Comparison of ENCODE assay signal across 9 cellular contexts in genomic region chr11:75429902-75430691, GRCh38. TPM values are rescaled to one million over a fixed set of nuclear protein-coding genes. Genes with fewer than 3 reads are reported as not detected.
A peak's percentile ranks its signal among the peaks of the same experiment; 100 is the strongest.
DNase-seq lines count a peak whose midpoint lies in the region; ATAC-seq, FAIRE-seq and TF ChIP-seq lines count a peak whose summit lies in the region.
"Had no signal": no experiment of that assay in that cellular context is flagged by ENCODE, and none has a peak within 500 bp of the region (broad histone marks: within the 10 kb centered on the region; RNA-seq: fewer than 3 reads in every experiment).

No MANE protein-coding gene starts in this region.

- in situ Hi-C loops in T47D (cut with HindIII; ENCODE audit: low pct_unique_long_range_greater_than_20kb, low sequenced_read_pairs), result no loop called here

- H4K8ac ChIP-seq in H1 (ENCODE audit: extremely low read depth, insufficient read depth, low read length), result peak overlapping the region; percentile 60; the same call in 1 of the 2 replicates

- POLR2A ChIA-PET in MCF 10A (lab: Yijun Ruan, JAX) (interaction anchor here (0.7 to 2.6 kb wide), 3 partner anchors 30 to 761 kb away, joined by 3 to 10 read pairs (median 4); no protein-coding TSS in a partner anchor), H1 (lab: Charles Lee; ENCODE audit: partially characterized antibody) (interaction anchor here (0.6 to 27.9 kb wide), 7 partner anchors 9 to 168 kb away, joined by 3 to 570 read pairs (median 3); partner anchors contain the start of genes GDPD5 and RPS3)
- POLR2A ChIA-PET in activated CD8-positive, alpha-beta T cell treated with anti-CD3 and anti-CD28 coated beads for 36 hours (lab: Charles Lee), result interaction anchor here (1.0 to 2.4 kb wide), 8 partner anchors 11 to 47 kb away, joined by 3 to 10 read pairs (median 4); partner anchors contain the start of gene RPS3

- ATAC-seq in activated CD8-positive, alpha-beta T cell treated with anti-CD3 and anti-CD28 coated beads for 36 hours, result peak; percentile 72

- H3K9me3 ChIP-seq in H1 (ENCODE audit: insufficient read depth in 2 of 2, low read depth in 1 of 2, low read length in 1 of 2), result peaks cover 9 to 19% of the 10 kb centered on the region in 2 experiments; a peak in 3 of 4 replicates

- H3K56ac ChIP-seq in H1 (replicated peaks; ENCODE audit: insufficient read length, low read depth, low read length), result no peak overlapping the region

- peaks cover 47 to 73% (median 62%) of the 10 kb centered on the region in 4 experiments for H3K27me3 ChIP-seq in H1 (replicated peaks in 1 of 4; ENCODE audit: control insufficient read depth in 3 of 4, extremely low read depth in 1 of 4, insufficient read depth in 3 of 4, low read length in 3 of 4)

- peaks cover 0 to 23% (median 15%) of the 10 kb centered on the region in 4 experiments; a peak in 6 of 7 replicates for H3K4me1 ChIP-seq in H1 (replicated peaks in 1 of 4; ENCODE audit: control insufficient read depth in 3 of 4, insufficient read depth in 4 of 4, low read length in 3 of 4)

- no peak for TF ChIP-seq POLR2A in H1 (IDR thresholded peaks at IDR 0.05; ENCODE audit: control extremely low read depth in 1 of 2, low read depth in 2 of 2, low read length in 2 of 2)

- H3K9ac ChIP-seq in H1 (replicated peaks in 1 of 4; ENCODE audit: extremely low read depth in 1 of 4, low read depth in 3 of 4, low read length in 3 of 4), result no peak overlapping the region

- 4% methylated on average over 116 of the region's 133 CpGs; no CpG with 5 or more reads in 1 of the 2 experiments for WGBS in H1 (ENCODE audit: extremely low coverage in 1 of 2, insufficient coverage in 1 of 2, insufficient read length in 1 of 2, insufficient replicate concordance in 2 of 2, low coverage in 1 of 2, low lambda C conversion rate in 2 of 2, missing lambda C conversion rate in 1 of 2), 2 experiments

- CTCF ChIA-PET in MCF 10A (lab: Yijun Ruan, JAX), result no interaction called here
- CTCF ChIA-PET in activated CD8-positive, alpha-beta T cell treated with anti-CD3 and anti-CD28 coated beads for 36 hours (lab: Charles Lee), result interaction anchor here (1.1 to 2.5 kb wide), 5 partner anchors 29 to 150 kb away, joined by 3 to 9 read pairs (median 5); no protein-coding TSS in a partner anchor
- CTCF ChIA-PET in H1 (lab: Charles Lee; ENCODE audit: partially characterized antibody), result interaction anchor here (0.7 to 18.5 kb wide), 10 partner anchors 13 to 129 kb away, joined by 3 to 201 read pairs (median 4); partner anchors contain the start of gene GDPD5

- no peak overlapping the region for H2AK5ac ChIP-seq in H1 (ENCODE audit: low read depth, low read length)

- peaks cover 8% of the 10 kb centered on the region; the same call in 1 of the 2 replicates for H3K23me2 ChIP-seq in H1 (ENCODE audit: low read depth, low read length)

- peaks cover 33% of the 10 kb centered on the region for H3K27me3 Mint-ChIP-seq in MCF 10A (ENCODE audit: insufficient read depth, unreplicated experiment)
- H3K27me3 Mint-ChIP-seq in activated CD8-positive, alpha-beta T cell treated with anti-CD3 and anti-CD28 coated beads for 36 hours, result peaks cover 41% of the 10 kb centered on the region

- BruUV-seq in MCF 10A (replicated peaks; lab: Mats Ljungman, UMichigan), result no TSS peak

- TF ChIP-seq CTCF in MCF 10A (IDR thresholded peaks at IDR 0.05; ENCODE audit: unreplicated experiment) (no peak), H1 (IDR thresholded peaks at IDR 0.05; ENCODE audit: control extremely low read depth in 1 of 3, insufficient read depth in 1 of 3, low read depth in 1 of 3, low read length in 3 of 3) (peak in 1 of 3 experiments; percentile 2; a peak in 1 of 4 replicates)
- no peak for TF ChIP-seq CTCF in activated CD8-positive, alpha-beta T cell treated with anti-CD3 and anti-CD28 coated beads for 36 hours (IDR thresholded peaks at IDR 0.05)

- no peak overlapping the region for H4K5ac ChIP-seq in H1 (ENCODE audit: insufficient read length, low read depth, low read length)

- H2BK15ac ChIP-seq in H1 (ENCODE audit: low read length), result no peak overlapping the region

- DNase-seq in T47D (ENCODE audit: low read depth in 1 of 2, low spot score in 1 of 2) (peak; percentile 92 to 96), MCF 10A (ENCODE audit: unreplicated experiment) (no peak), NCI-H2196 (lab: John Stamatoyannopoulos, UW; ENCODE audit: unreplicated experiment) (peak; percentile 92), H1 (ENCODE audit: low read depth in 1 of 2, low spot score in 2 of 2) (peak in 1 of 2 experiments; percentile 68), middle frontal gyrus (ENCODE audit: extremely low spot score, low spot score) (peak; percentile 36)
- DNase-seq in activated CD8-positive, alpha-beta T cell treated with anti-CD3 and anti-CD28 coated beads for 36 hours, result peak; percentile 62
- DNase-seq in stimulated activated CD8-positive, alpha-beta memory T cell treated with anti-CD3 and anti-CD28 coated beads, Interleukin-4, amount 100 ng/mL, for 48 hours, result peak; percentile 73
- no peak for DNase-seq in NK-92 treated with Interleukin-12 subunit alpha and Interleukin-12 subunit beta, amount 100 ng/mL, for 24 hours (lab: John Stamatoyannopoulos, UW)

- peaks cover 6% of the 10 kb centered on the region for H3K36me3 Mint-ChIP-seq in MCF 10A (ENCODE audit: insufficient read depth, unreplicated experiment)
- H3K36me3 Mint-ChIP-seq in activated CD8-positive, alpha-beta T cell treated with anti-CD3 and anti-CD28 coated beads for 36 hours (ENCODE audit: low read depth), result peaks cover 3% of the 10 kb centered on the region

- H3K4me1 Mint-ChIP-seq in MCF 10A (ENCODE audit: insufficient read depth, unreplicated experiment), result no peaks in the 10 kb centered on the region
- H3K4me1 Mint-ChIP-seq in activated CD8-positive, alpha-beta T cell treated with anti-CD3 and anti-CD28 coated beads for 36 hours (ENCODE audit: low read depth), result peaks cover 13% of the 10 kb centered on the region

- no peak overlapping the region for H3K4me3 Mint-ChIP-seq in MCF 10A (ENCODE audit: unreplicated experiment)
- peak overlapping the region; percentile 67 for H3K4me3 Mint-ChIP-seq in activated CD8-positive, alpha-beta T cell treated with anti-CD3 and anti-CD28 coated beads for 36 hours

- H2BK120ac ChIP-seq in H1 (replicated peaks; ENCODE audit: low read depth, low read length), result no peak overlapping the region

- no peaks in the 10 kb centered on the region for H3K9me3 Mint-ChIP-seq in MCF 10A (ENCODE audit: unreplicated experiment)
- H3K9me3 Mint-ChIP-seq in activated CD8-positive, alpha-beta T cell treated with anti-CD3 and anti-CD28 coated beads for 36 hours, result peaks cover 6% of the 10 kb centered on the region

- no peak overlapping the region for H3K4ac ChIP-seq in H1 (replicated peaks; ENCODE audit: insufficient read length, low read depth, low read length)

- peak overlapping the region; percentile 27 for H2AFZ ChIP-seq in H1 (ENCODE audit: low read length)

- peaks cover 4 to 5% of the 10 kb centered on the region in 2 experiments for H4K20me1 ChIP-seq in H1 (replicated peaks in 1 of 2; ENCODE audit: control insufficient read depth in 1 of 2, insufficient read depth in 2 of 2, low read length in 2 of 2)

- H2BK20ac ChIP-seq in H1 (ENCODE audit: low read length), result no peak overlapping the region

- TF ChIP-seq EP300 in H1 (IDR thresholded peaks at IDR 0.05; ENCODE audit: borderline replicate concordance in 1 of 2, low read depth in 2 of 2, low read length in 2 of 2), result no peak

- no peak overlapping the region for H3K23ac ChIP-seq in H1 (ENCODE audit: insufficient read length)

- H2BK12ac ChIP-seq in H1 (ENCODE audit: low read depth, low read length), result no peak overlapping the region

- no peak overlapping the region for H3K14ac ChIP-seq in H1 (ENCODE audit: insufficient read length)

- H3K27ac ChIP-seq in H1 (ENCODE audit: low read depth, low read length), result no peak overlapping the region

- no peak overlapping the region for H4K91ac ChIP-seq in H1 (replicated peaks; ENCODE audit: insufficient read length, low read length)

- peak overlapping the region; percentile 83; the same call in 1 of the 2 replicates for H3K18ac ChIP-seq in H1 (ENCODE audit: extremely low read depth, low read length)

- intact Hi-C loops in MCF 10A (cut with micrococcal nuclease), result no loop called here
- intact Hi-C loops in activated CD8-positive, alpha-beta T cell treated with anti-CD3 and anti-CD28 coated beads for 36 hours (cut with micrococcal nuclease), result no loop called here

- H3K79me1 ChIP-seq in H1 (ENCODE audit: low read depth, low read length), result no peaks in the 10 kb centered on the region

- H3K79me2 ChIP-seq in H1 (ENCODE audit: control insufficient read depth in 1 of 2, insufficient read depth in 2 of 2, low read length in 2 of 2), result no peaks in the 10 kb centered on the region

- H3K36me3 ChIP-seq in H1 (ENCODE audit: control insufficient read depth in 2 of 4, insufficient read depth in 4 of 4, low read length in 3 of 4), result peaks cover 0 to 17% (median 0%) of the 10 kb centered on the region in 4 experiments; a peak in 3 of 8 replicates

- no peak overlapping the region for H2BK5ac ChIP-seq in H1 (ENCODE audit: low read depth, low read length)

- H3K4me2 ChIP-seq in H1 (ENCODE audit: insufficient read depth in 1 of 2, low read depth in 2 of 2, low read length in 2 of 2), result peak overlapping the region; percentile 48 to 60

- H3K27ac Mint-ChIP-seq in MCF 10A (ENCODE audit: low read depth, unreplicated experiment), result no peak overlapping the region
- H3K27ac Mint-ChIP-seq in activated CD8-positive, alpha-beta T cell treated with anti-CD3 and anti-CD28 coated beads for 36 hours, result peak overlapping the region; percentile 50

- TF ChIP-seq RAD21 in H1 (IDR thresholded peaks at IDR 0.05 in 1 of 2, conservative IDR thresholded peaks at IDR 0.05 in 1 of 2; ENCODE audit: low read depth in 2 of 2, low read length in 2 of 2), result no peak

- no peak for FAIRE-seq in H1 (lab: Jason Lieb, UNC)
- FAIRE-seq: G401.6 had no signal

- peak overlapping the region; percentile 0 to 53 (median 23); a peak in 7 of 8 replicates for H3K4me3 ChIP-seq in H1 (ENCODE audit: extremely low read depth in 1 of 4, insufficient read depth in 2 of 4, low read depth in 3 of 4, low read length in 4 of 4)

RNA-seq across cellular contexts. Expression of gene KLHL35, which starts 2.9 kb away (rescaled TPM):
- total RNA-seq in MCF 10A (2022), result not detected in 2 replicates
- under 1 TPM; 0.16 to 0.77 TPM for total RNA-seq in activated CD8-positive, alpha-beta T cell treated with anti-CD3 and anti-CD28 coated beads for 36 hours
- total RNA-seq in H1 (2021; fragmentation: NEBNext Ultra II Directional; extraction: Animal tissue kit (Norgen Biotek cat#: 25700)), result 0.35 and 0.40 TPM in 2 replicates
- 0.41 and 0.64 TPM in 2 replicates for polyA plus RNA-seq in H1 (2011; rRNA removed)
- polyA plus RNA-seq in H1 (2011; cell fraction: cytosol; rRNA removed), result 0.50 TPM
- polyA plus RNA-seq in H1 (2011; cell fraction: nucleus; rRNA removed), result 0.40 TPM
- polyA plus RNA-seq in H1 (2012, experiment 1 of 2), result 0.24 to 0.70 TPM (median 0.66 TPM) in 3 of 4 replicates, not detected in the other
- 0.24 TPM for polyA plus RNA-seq in H1 (2012, experiment 2 of 2)
- polyA plus RNA-seq in H1 (2013, experiment 1 of 2), result 0.32 TPM
- 0.31 TPM for polyA plus RNA-seq in H1 (2013, experiment 2 of 2)
- polyA minus RNA-seq in H1 (2011; rRNA and poly(A)+ RNA removed), result 0.10 TPM in 1 of 2 replicates, not detected in the other
- 1.0 TPM for polyA minus RNA-seq in H1 (2011; cell fraction: cytosol; rRNA and poly(A)+ RNA removed)
- polyA minus RNA-seq in H1 (2011; cell fraction: nucleus; rRNA and poly(A)+ RNA removed), result not detected

RNA-seq across cellular contexts. Expression of gene RPS3, which starts 30.8 kb away (rescaled TPM):
- total RNA-seq in MCF 10A (2022), result 3,172 and 3,444 TPM in 2 replicates
- 1,000 to 10,000 TPM; 4,906 to 4,954 TPM for total RNA-seq in activated CD8-positive, alpha-beta T cell treated with anti-CD3 and anti-CD28 coated beads for 36 hours
- 3,813 and 3,882 TPM in 2 replicates for total RNA-seq in H1 (2021; fragmentation: NEBNext Ultra II Directional; extraction: Animal tissue kit (Norgen Biotek cat#: 25700))
- 4,194 and 5,088 TPM in 2 replicates for polyA plus RNA-seq in H1 (2011; rRNA removed)
- 5,780 TPM for polyA plus RNA-seq in H1 (2011; cell fraction: cytosol; rRNA removed)
- polyA plus RNA-seq in H1 (2011; cell fraction: nucleus; rRNA removed), result 3,386 TPM
- polyA plus RNA-seq in H1 (2012, experiment 1 of 2), result 4,233 to 5,711 TPM (median 5,025 TPM) in 4 replicates
- polyA plus RNA-seq in H1 (2012, experiment 2 of 2), result 24,266 TPM
- polyA plus RNA-seq in H1 (2013, experiment 1 of 2), result 5,747 TPM
- polyA plus RNA-seq in H1 (2013, experiment 2 of 2), result 5,667 TPM
- 985 and 1,133 TPM in 2 replicates for polyA minus RNA-seq in H1 (2011; rRNA and poly(A)+ RNA removed)
- 694 TPM for polyA minus RNA-seq in H1 (2011; cell fraction: cytosol; rRNA and poly(A)+ RNA removed)
- 657 TPM for polyA minus RNA-seq in H1 (2011; cell fraction: nucleus; rRNA and poly(A)+ RNA removed)

Comparison
In these comparisons a context has a peak if more than half of its experiments do, and no peak if none do; other contexts are left out.
1. DNase-seq: peak in T47D (2 of 2), NCI-H2196 (single experiment), activated CD8-positive, alpha-beta T cell treated with anti-CD3 and anti-CD28 coated beads for 36 hours (single experiment), middle frontal gyrus (single experiment) and stimulated activated CD8-positive, alpha-beta memory T cell treated with anti-CD3 and anti-CD28 coated beads, Interleukin-4, amount 100 ng/mL, for 48 hours (single experiment); none in MCF 10A (single experiment) and NK-92 treated with Interleukin-12 subunit alpha and Interleukin-12 subunit beta, amount 100 ng/mL, for 24 hours (single experiment).